Comparison of ENCODE assay signal across 21 cellular contexts in the genomic region with DNA sequence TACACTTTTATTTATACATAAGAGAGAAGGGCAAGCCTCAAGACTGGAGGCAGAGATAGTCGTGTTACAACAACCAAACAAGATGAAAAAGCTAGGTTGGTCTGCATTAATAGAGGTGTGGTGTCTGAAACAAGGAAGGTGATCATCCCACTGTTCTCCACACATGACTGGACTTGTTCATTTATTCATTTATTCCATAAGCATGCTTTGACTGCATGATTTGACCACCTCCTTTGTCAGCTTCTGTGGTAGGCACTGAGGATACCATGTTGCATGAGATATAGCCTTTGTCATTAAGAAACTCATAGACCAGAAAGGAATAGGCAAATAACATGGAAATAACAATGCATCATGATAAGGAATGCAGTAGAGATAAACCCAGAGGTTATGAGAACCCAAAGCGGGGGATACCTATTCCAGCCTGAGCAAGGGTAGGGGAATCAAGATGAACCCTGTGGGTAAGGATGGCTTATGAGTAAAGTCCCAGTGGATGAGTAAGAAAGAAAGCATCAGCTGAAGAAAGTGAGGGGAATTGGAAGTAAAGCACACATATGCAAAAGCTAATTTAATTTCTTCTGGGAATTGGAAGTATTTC.
"Had no signal": no experiment of that assay in that cellular context is flagged by ENCODE, and none has a peak within 500 bp of the region (broad histone marks: within the 10 kb centered on the region; RNA-seq: fewer than 3 reads in every experiment).

No MANE protein-coding gene starts in this region.

- DNase-seq: activated CD4-positive, alpha-beta T cell treated with anti-CD3 and anti-CD28 coated beads for 36 hours; activated CD8-positive, alpha-beta memory T cell treated with anti-CD3 and anti-CD28 coated beads, Interleukin-2, amount 50 U/mL, for 48 hours; activated CD8-positive, alpha-beta T cell treated with anti-CD3 and anti-CD28 coated beads, Interleukin-2, amount 10 ng/mL, durations not matched to agents 7 days and 5 days; activated naive CD4-positive, alpha-beta T cell; activated naive CD8-positive, alpha-beta T cell treated with anti-CD3 and anti-CD28 coated beads, Interleukin-2, amount 50 U/mL, for 24 hours; central memory CD4-positive, alpha-beta T cell; effector memory CD4-positive, alpha-beta T cell; glutamatergic neuron; immature natural killer cell; left ventricle myocardium inferior; mesenchymal stem cell; occipital lobe; right lobe of liver; stimulated activated CD4-positive, alpha-beta T cell treated with anti-CD3 and anti-CD28 coated beads, Interleukin-12 subunit alpha, Interleukin-12 subunit beta, amount 100 ng/mL, for 4 hours; stimulated activated CD4-positive, alpha-beta T cell treated with anti-CD3 and anti-CD28 coated beads, Interleukin-2, amount 100 ng/mL, for 48 hours; stimulated activated naive CD4-positive, alpha-beta T cell treated with Interleukin-2 at 50 U/mL for 16 hours; T1000; testis; upper lobe of right lung had no signal

- H3K4me1 ChIP-seq: left ventricle myocardium inferior, prostate gland, right lobe of liver, testis, upper lobe of right lung had no signal

- ATAC-seq: activated CD4-positive, alpha-beta T cell treated with anti-CD3 and anti-CD28 coated beads for 36 hours; activated CD8-positive, alpha-beta T cell treated with anti-CD3 and anti-CD28 coated beads, Interleukin-2, amount 10 ng/mL, durations not matched to agents 7 days and 5 days; activated naive CD8-positive, alpha-beta T cell treated with anti-CD3 and anti-CD28 coated beads, Interleukin-2, amount 50 U/mL, for 24 hours; right lobe of liver; upper lobe of right lung had no signal

- H3K36me3 ChIP-seq: left ventricle myocardium inferior, prostate gland, right lobe of liver, upper lobe of right lung had no signal

- H3K27me3 ChIP-seq: right lobe of liver, testis, upper lobe of right lung had no signal

- H3K27ac ChIP-seq: left ventricle myocardium inferior, prostate gland, right lobe of liver, testis, upper lobe of right lung, VCaP had no signal

- H3K4me3 ChIP-seq: left ventricle myocardium inferior, prostate gland, right lobe of liver, testis, upper lobe of right lung had no signal

- H3K9me3 ChIP-seq: left ventricle myocardium inferior, prostate gland, right lobe of liver, testis, upper lobe of right lung had no signal
